In the genomic region with DNA sequence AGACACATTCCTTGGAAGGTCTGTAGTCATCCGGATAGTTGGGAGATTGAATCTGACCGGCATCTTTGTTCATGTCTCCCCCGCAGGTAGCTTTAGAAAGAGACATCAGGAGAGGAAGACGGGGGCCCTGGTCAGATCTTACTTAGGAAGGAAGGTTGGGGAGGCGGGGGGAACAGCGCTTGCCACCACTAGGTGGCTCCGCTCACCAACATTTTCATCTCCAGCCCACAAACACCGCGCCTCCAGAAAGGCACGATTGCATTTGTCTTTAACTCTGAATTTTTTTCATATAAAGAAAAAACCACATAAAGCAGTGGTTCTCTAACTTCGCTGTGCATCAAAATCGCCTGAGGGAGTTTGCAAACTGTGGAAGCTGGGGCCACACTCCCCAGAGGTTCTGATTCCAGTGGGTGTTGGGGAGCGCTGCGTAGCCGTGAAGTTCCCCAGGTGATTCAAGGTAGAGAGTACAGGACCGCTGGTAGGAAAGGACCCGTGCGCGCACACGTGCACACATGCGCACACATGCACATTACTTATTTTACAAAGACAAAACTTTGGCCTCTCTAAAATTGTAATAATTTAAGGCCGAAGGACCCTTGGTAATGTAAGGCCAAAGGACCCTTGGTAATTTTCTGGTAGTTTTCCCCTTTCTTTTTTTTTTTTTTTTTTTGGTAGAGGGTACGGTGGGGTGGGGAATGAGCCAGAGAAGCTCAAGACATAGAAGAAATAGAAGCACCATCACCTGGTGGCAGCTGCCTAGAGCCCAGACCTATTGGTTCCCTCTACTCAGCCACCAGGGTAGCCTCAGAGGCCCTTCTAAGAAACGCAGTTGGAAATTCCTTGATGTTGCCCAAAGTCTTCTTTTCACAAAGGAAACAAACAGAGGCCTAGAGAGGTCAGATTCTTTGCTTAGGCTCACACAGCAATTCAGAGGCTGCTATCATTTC, we compare ENCODE assay signal across 8 cellular contexts. TPM values are rescaled to one million over a fixed set of nuclear protein-coding genes. Genes with fewer than 3 reads are reported as not detected.
DNase-seq lines count a peak whose midpoint lies in the region; ATAC-seq and TF ChIP-seq lines count a peak whose summit lies in the region.

No MANE protein-coding gene starts in this region.

- H3K79me2 ChIP-seq in osteoblast (ENCODE audit: insufficient read depth, low read length) = no peaks in the 10 kb centered on the region

- DNase-seq in DMS153 treated with DMSO at 0.1 percent for 48 hours (lab: John Stamatoyannopoulos, UW; ENCODE audit: unreplicated experiment) = peak; percentile 44
- peak; percentile 38 to 59 for DNase-seq in HL-60 (ENCODE audit: low read depth in 1 of 2, low spot score in 1 of 2)
- peak; percentile 64 for DNase-seq in RPMI8226
- DNase-seq in activated effector memory CD4-positive, alpha-beta T cell treated with anti-CD3 and anti-CD28 coated beads, Interleukin-2, amount 50 U/mL, for 16 hours = peak; percentile 80
- DNase-seq in osteoblast (ENCODE audit: insufficient read length, low spot score, missing footprints) = peak; percentile 93
- peak; percentile 37 to 63 for DNase-seq in tibial nerve (ENCODE audit: low spot score in 2 of 2)

- TF ChIP-seq POLR2A in gastroesophageal sphincter (IDR thresholded peaks at IDR 0.05) (no peak), tibial nerve (IDR thresholded peaks at IDR 0.05) (no peak)

- H3K27me3 ChIP-seq in HL-60 (ENCODE audit: insufficient read depth, poor library complexity, severe bottlenecking) (no peaks in the 10 kb centered on the region), gastroesophageal sphincter (peaks cover 31% of the 10 kb centered on the region), osteoblast (ENCODE audit: insufficient read depth, low read length) (peaks cover 53% of the 10 kb centered on the region), tibial nerve (peaks cover 0 to 3% of the 10 kb centered on the region in 2 donors)

- H3K4me3 ChIP-seq in HL-60 (replicated peaks; ENCODE audit: insufficient read depth, low read length) = no peak overlapping the region
- no peak overlapping the region for H3K4me3 ChIP-seq in gastroesophageal sphincter
- H3K4me3 ChIP-seq in osteoblast (ENCODE audit: insufficient read depth, low read length) = no peak overlapping the region
- no peak overlapping the region for H3K4me3 ChIP-seq in tibial nerve

- TF ChIP-seq CTCF in HL-60 (IDR thresholded peaks at IDR 0.05; ENCODE audit: insufficient read depth, low read length) = peak; percentile 81
- TF ChIP-seq CTCF in gastroesophageal sphincter (IDR thresholded peaks at IDR 0.05) = peak; percentile 79 to 87 (median 84)
- peak; percentile 91 for TF ChIP-seq CTCF in osteoblast (IDR thresholded peaks at IDR 0.05; ENCODE audit: extremely low read depth, low read depth, low read length)
- TF ChIP-seq CTCF in tibial nerve (IDR thresholded peaks at IDR 0.05) = peak; percentile 75 to 90 (median 85)

- ATAC-seq in gastroesophageal sphincter (peak; percentile 78), GM21390 (IDR thresholded peaks at IDR 0.05; ENCODE audit: unreplicated experiment) (no peak)

- no peak for TF ChIP-seq EP300 in gastroesophageal sphincter (IDR thresholded peaks at IDR 0.05)
- no peak for TF ChIP-seq EP300 in tibial nerve (IDR thresholded peaks at IDR 0.05)

- 29 to 37% methylated on average over 19 to 22 of the region's 24 CpGs for WGBS in gastroesophageal sphincter (ENCODE audit: low coverage in 1 of 2), 2 donors
- 26 to 28% methylated on average over 24 of the region's 24 CpGs for WGBS in tibial nerve, 2 donors

- H3K36me3 ChIP-seq in gastroesophageal sphincter (no peaks in the 10 kb centered on the region), osteoblast (ENCODE audit: insufficient read depth, low read length) (no peaks in the 10 kb centered on the region), tibial nerve (no peaks in the 10 kb centered on the region)

- no peak overlapping the region for H2AFZ ChIP-seq in osteoblast (ENCODE audit: low read length)

- H3K4me2 ChIP-seq in osteoblast (ENCODE audit: insufficient read depth, low read length) = no peak overlapping the region

- H3K4me1 ChIP-seq in gastroesophageal sphincter (peaks cover 0 to under 1% (median 0%) of the 10 kb centered on the region in 3 donors), osteoblast (ENCODE audit: insufficient read depth, low read length) (no peaks in the 10 kb centered on the region), tibial nerve (peaks cover 0 to 14% (median 0%) of the 10 kb centered on the region in 4 donors)

- H3K9me3 ChIP-seq in gastroesophageal sphincter (no peaks in the 10 kb centered on the region), osteoblast (ENCODE audit: low read depth, low read length) (no peaks in the 10 kb centered on the region), tibial nerve (no peaks in the 10 kb centered on the region)

- H4K20me1 ChIP-seq in osteoblast (ENCODE audit: insufficient read depth, low read length) = no peaks in the 10 kb centered on the region

- H3K27ac ChIP-seq in HL-60 (replicated peaks) (no peak overlapping the region), gastroesophageal sphincter (no peak overlapping the region), osteoblast (ENCODE audit: low read depth, low read length) (no peak overlapping the region), tibial nerve (no peak overlapping the region)

RNA-seq across cellular contexts. Expression of gene OPALIN, which starts 37.4 kb away (rescaled TPM):
- total RNA-seq in gastroesophageal sphincter (not detected), osteoblast (not detected in 2 replicates), tibial nerve (not detected)
